ENCODE assay signal across 13 cellular contexts in genomic region chr5:167030500-167031120, GRCh38. TPM values are rescaled to one million over a fixed set of nuclear protein-coding genes. Genes with fewer than 3 reads are reported as not detected.
DNase-seq lines count a peak whose midpoint lies in the region; ATAC-seq, FAIRE-seq and TF ChIP-seq lines count a peak whose summit lies in the region.
"Had no signal": no experiment of that assay in that cellular context is flagged by ENCODE, and none has a peak within 500 bp of the region (broad histone marks: within the 10 kb centered on the region; RNA-seq: fewer than 3 reads in every experiment).

No MANE protein-coding gene starts in this region.

- H4K20me1 ChIP-seq in PC-3 (ENCODE audit: low read length): no peaks in the 10 kb centered on the region

- TF ChIP-seq POLR2A in lower leg skin (IDR thresholded peaks at IDR 0.05): no peak

- TF ChIP-seq CTCF in left ventricle myocardium inferior (IDR thresholded peaks at IDR 0.05; ENCODE audit: borderline replicate concordance): peak; percentile 19
- peak in 1 of 2 donors; percentile 26 for TF ChIP-seq CTCF in right atrium auricular region (IDR thresholded peaks at IDR 0.05)
- TF ChIP-seq CTCF in PC-3 (conservative IDR thresholded peaks at IDR 0.05; ENCODE audit: low read depth, low read length): 0 out of 2 replicates have a peak, but pooled peaks have one; percentile 25
- no peak for TF ChIP-seq CTCF in lower leg skin (IDR thresholded peaks at IDR 0.05)

- no peak overlapping the region for H2AFZ ChIP-seq in PC-3 (ENCODE audit: low read length)

- H3K27me3 ChIP-seq in left ventricle myocardium inferior (ENCODE audit: low read depth) (no peaks in the 10 kb centered on the region), right atrium auricular region (no peaks in the 10 kb centered on the region), PC-3 (ENCODE audit: low read length) (no peaks in the 10 kb centered on the region)

- no peaks in the 10 kb centered on the region for H3K9me2 ChIP-seq in PC-3 (replicated peaks; ENCODE audit: low read length)

- H3K36me3 ChIP-seq in left ventricle myocardium inferior (no peaks in the 10 kb centered on the region), right atrium auricular region (no peaks in the 10 kb centered on the region), PC-3 (ENCODE audit: low read depth, low read length) (no peaks in the 10 kb centered on the region)
- H3K36me3 ChIP-seq: prostate gland had no signal

- H3K9me3 ChIP-seq in left ventricle myocardium inferior (replicated peaks): no peaks in the 10 kb centered on the region
- H3K9me3 ChIP-seq in right atrium auricular region: no peaks in the 10 kb centered on the region
- no peaks in the 10 kb centered on the region for H3K9me3 ChIP-seq in PC-3 (ENCODE audit: low read length)
- H3K9me3 ChIP-seq: prostate gland had no signal

- no peak overlapping the region for H3K9ac ChIP-seq in PC-3 (ENCODE audit: low read length)

- POLR2A ChIA-PET in PC-3 (lab: Charles Lee; ENCODE audit: unreplicated experiment): no interaction called here

- H3K27ac ChIP-seq in left ventricle myocardium inferior (replicated peaks) (no peak overlapping the region), right atrium auricular region (no peak overlapping the region), PC-3 (ENCODE audit: low read length) (no peak overlapping the region)
- H3K27ac ChIP-seq: prostate gland, SK-N-MC had no signal

- no peak overlapping the region for H3K4me2 ChIP-seq in PC-3 (ENCODE audit: low read length)

- DNase-seq in left ventricle myocardium inferior: no peak
- no peak for DNase-seq in right atrium auricular region (ENCODE audit: low spot score)
- no peak for DNase-seq in PC-3
- peak; percentile 22 for DNase-seq in glomerular visceral epithelial cell (ENCODE audit: extremely low spot score)
- peak; percentile 6 for DNase-seq in urothelium cell line (ENCODE audit: low spot score)
- DNase-seq in DMS153 treated with DMSO at 0.1 percent for 48 hours (lab: John Stamatoyannopoulos, UW; ENCODE audit: unreplicated experiment): no peak
- no peak for DNase-seq in lower leg skin (ENCODE audit: low spot score in 2 of 2)
- DNase-seq: CD4-positive, CD25-positive, alpha-beta regulatory T cell; head of caudate nucleus had no signal

- no peak for ATAC-seq in PC-3
- no peak for ATAC-seq in activated CD4-positive, CD25-positive, alpha-beta regulatory T cell treated with anti-CD3 and anti-CD28 coated beads, Interleukin-2, amount 50 U/mL, for 24 hours

- no peaks in the 10 kb centered on the region for H3K4me1 ChIP-seq in left ventricle myocardium inferior
- H3K4me1 ChIP-seq in right atrium auricular region: no peaks in the 10 kb centered on the region
- H3K4me1 ChIP-seq in PC-3 (ENCODE audit: insufficient read depth, low read length): no peaks in the 10 kb centered on the region
- H3K4me1 ChIP-seq: prostate gland had no signal

- H3K79me2 ChIP-seq in PC-3 (ENCODE audit: low read length): no peaks in the 10 kb centered on the region

- 87% methylated on average over 17 of the region's 17 CpGs for WGBS in lower leg skin, 2 donors

- intact Hi-C loops in left ventricle myocardium inferior (cut with micrococcal nuclease) (no loop called here), PC-3 (cut with micrococcal nuclease) (no loop called here), lower leg skin (cut with DNase I; ENCODE audit: low total_unique reads) (loop anchor here (10.0 kb wide), 1 partner anchor 1684 kb away; no protein-coding TSS in a partner anchor)

- FAIRE-seq in urothelium cell line (lab: Jason Lieb, UNC): no peak
- FAIRE-seq: astrocyte had no signal

- BruUV-seq in PC-3 (replicated peaks; lab: Mats Ljungman, UMichigan): no TSS peak

- H3K4me3 ChIP-seq in left ventricle myocardium inferior (no peak overlapping the region), right atrium auricular region (no peak overlapping the region), PC-3 (ENCODE audit: low read length) (no peak overlapping the region), lower leg skin (ENCODE audit: low read depth, poor library complexity, severe bottlenecking) (no peak overlapping the region)
- H3K4me3 ChIP-seq: prostate gland, SK-N-MC had no signal

- CTCF ChIA-PET in PC-3 (lab: Charles Lee): no interaction called here

- no peaks in the 10 kb centered on the region for H3F3A ChIP-seq in PC-3 (ENCODE audit: low read length, unreplicated experiment)

RNA-seq across cellular contexts. Expression of gene TENM2, which starts 51.8 kb away (rescaled TPM):
- total RNA-seq in left ventricle myocardium inferior (198 TPM), right atrium auricular region (10 to 100 TPM; 24.6 to 59.4 TPM), PC-3 (2014; rRNA removed) (0.12 and 0.22 TPM in 2 replicates), lower leg skin (10 to 100 TPM; 11.8 to 18.3 (median 14.9) TPM)
- total RNA-seq: CD4-positive, CD25-positive, alpha-beta regulatory T cell had no signal

Comparison
In these comparisons a context has a peak if more than half of its experiments do, and no peak if none do; other contexts are left out.
1. DNase-seq: peak in glomerular visceral epithelial cell (single experiment) and urothelium cell line (single experiment); none in left ventricle myocardium inferior (single experiment), right atrium auricular region (single experiment), PC-3 (single experiment), DMS153 treated with DMSO at 0.1 percent for 48 hours (single experiment) and lower leg skin (0 of 2).
2. CTCF ChIP-seq: peak in left ventricle myocardium inferior (single experiment) and PC-3 (single experiment); none in lower leg skin (0 of 3).
3. RNA of gene TENM2, which starts 51.8 kb away (total RNA-seq): 198 TPM in left ventricle myocardium inferior (single experiment), 24.6 to 59.4 TPM in right atrium auricular region and 11.8 to 18.3 TPM in lower leg skin; 0.12 to 0.22 TPM in PC-3; every median in the first group is over 10 times any median in the second.